Comparison of ENCODE assay signal across 8 cellular contexts in the genomic region with DNA sequence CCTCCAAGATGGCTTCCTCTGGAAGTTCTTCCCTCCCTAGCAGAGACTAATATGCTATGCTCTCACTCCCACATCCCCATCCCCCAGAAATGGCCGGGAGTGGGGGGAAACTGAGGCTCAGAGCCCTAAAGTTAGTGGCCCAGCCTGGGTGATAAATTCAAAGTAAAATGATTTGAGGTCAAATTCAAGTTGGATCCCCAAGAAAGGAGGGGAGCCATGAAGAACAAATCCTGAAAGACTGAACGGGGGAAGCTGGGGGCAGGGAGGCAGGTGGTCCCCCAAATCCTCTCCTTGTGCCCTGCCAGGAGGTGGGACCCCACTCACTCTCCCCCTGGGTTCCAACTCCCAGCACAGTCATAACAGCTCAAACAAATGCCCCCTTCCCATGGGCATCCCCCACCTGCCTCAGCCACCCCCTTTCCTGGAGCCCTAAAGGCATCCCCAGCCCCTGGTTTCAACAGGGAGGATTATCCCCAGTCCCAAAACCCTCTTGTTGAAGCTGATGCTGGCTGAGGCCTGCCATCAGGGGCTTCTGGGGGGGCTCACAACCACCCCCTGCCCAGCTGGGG. TPM values are rescaled to one million over a fixed set of nuclear protein-coding genes. Genes with fewer than 3 reads are reported as not detected.
DNase-seq lines count a peak whose midpoint lies in the region; ATAC-seq, FAIRE-seq and TF ChIP-seq lines count a peak whose summit lies in the region.

No MANE protein-coding gene starts in this region.

- no peaks in the 10 kb centered on the region for H3K9me3 ChIP-seq in heart right ventricle
- no peaks in the 10 kb centered on the region for H3K9me3 ChIP-seq in mucosa of rectum (ENCODE audit: control insufficient read depth in 2 of 2, low read length in 2 of 2)

- intact Hi-C loops in heart right ventricle (cut with DNase I) (loop anchor here in 7 of 10 donors (1.0 to 10.0 kb wide), 11 partner anchors 51 to 448 kb away; partner anchors contain the start of genes RPL3 (in 2 of the 7) and APOBEC3B (in 1 of the 7)), Right ventricle myocardium inferior (cut with DNase I) (loop anchor here (1.0 to 5.0 kb wide), 3 partner anchors 56 to 446 kb away; partner anchors contain the start of gene RPL3)

- ATAC-seq in heart right ventricle: no peak
- no peak for ATAC-seq in Right ventricle myocardium inferior
- ATAC-seq in HG03039 (IDR thresholded peaks at IDR 0.05; ENCODE audit: unreplicated experiment): no peak

- H3K4me1 ChIP-seq in heart right ventricle (peaks cover 17 to 64% (median 47%) of the 10 kb centered on the region in 9 donors), mucosa of rectum (ENCODE audit: control insufficient read depth in 2 of 2, insufficient read depth in 2 of 2, low read length in 2 of 2) (peaks cover 19 to 26% of the 10 kb centered on the region in 2 donors)

- H3K27me3 ChIP-seq in heart right ventricle: no peaks in the 10 kb centered on the region
- H3K27me3 ChIP-seq in mucosa of rectum (ENCODE audit: control insufficient read depth in 2 of 2, insufficient read depth in 2 of 2, low read length in 2 of 2): peaks cover 10 to 28% of the 10 kb centered on the region in 2 donors

- H3K27ac ChIP-seq in heart right ventricle: peak overlapping the region; percentile 73 to 99 (median 98)
- H3K27ac ChIP-seq in mucosa of rectum (ENCODE audit: low read depth in 2 of 2, low read length in 2 of 2): peak overlapping the region; percentile 60 to 71

- H3K4me3 ChIP-seq in heart right ventricle (peak overlapping the region; percentile 62 to 96 (median 80)), cardiac fibroblast (replicated peaks in 1 of 2; ENCODE audit: low read depth in 2 of 2, low read length in 2 of 2) (peak overlapping the region; percentile 67 to 70), mucosa of rectum (ENCODE audit: low read length in 2 of 2) (peak overlapping the region; percentile 69 to 72)

- 19 to 20% methylated on average over 2 of the region's 2 CpGs for WGBS in heart right ventricle, 2 donors

- FAIRE-seq in frontal cortex (lab: Jason Lieb, UNC): no peak

- no peak for DNase-seq in heart right ventricle
- no peak for DNase-seq in Right ventricle myocardium inferior (ENCODE audit: missing footprints)
- DNase-seq in cardiac fibroblast (ENCODE audit: low read depth in 2 of 2): no peak
- no peak for DNase-seq in NCI-H524 treated with DMSO at 0.1 percent for 48 hours (lab: John Stamatoyannopoulos, UW)
- no peak for DNase-seq in frontal cortex (ENCODE audit: low spot score in 2 of 2)
- DNase-seq in 8988T: no peak

- TF ChIP-seq CTCF in heart right ventricle (IDR thresholded peaks at IDR 0.05): no peak
- TF ChIP-seq CTCF in cardiac fibroblast (IDR thresholded peaks at IDR 0.05; ENCODE audit: low read depth, low read length): no peak

- H3K36me3 ChIP-seq in heart right ventricle (peaks cover 0 to 42% (median 10%) of the 10 kb centered on the region in 9 donors), mucosa of rectum (ENCODE audit: control insufficient read depth in 2 of 2, insufficient read depth in 2 of 2, low read length in 2 of 2) (no peaks in the 10 kb centered on the region)

- H3K9ac ChIP-seq in mucosa of rectum (ENCODE audit: low read depth in 1 of 2, low read length in 2 of 2): peak overlapping the region in 1 of 2 donors; percentile 29

RNA-seq across cellular contexts. Expression of gene CBX6, which starts 1.1 kb away (rescaled TPM):
- total RNA-seq in heart right ventricle (10 to 100 TPM; 28.2 to 49.1 (median 37.3) TPM), Right ventricle myocardium inferior (39.3 TPM), frontal cortex (30.2 TPM)
- 10 to 100 TPM; 17.4 to 23.9 TPM for polyA plus RNA-seq in heart right ventricle

RNA-seq across cellular contexts. Expression of gene NPTXR, which starts 27.0 kb away (rescaled TPM):
- total RNA-seq in heart right ventricle (10 to 100 TPM; 14.7 to 32.9 (median 24.0) TPM), Right ventricle myocardium inferior (19.7 TPM), frontal cortex (10.6 TPM)
- polyA plus RNA-seq in heart right ventricle: 1 to 10 TPM; 8.6 to 9.2 TPM
